In the genomic region with DNA sequence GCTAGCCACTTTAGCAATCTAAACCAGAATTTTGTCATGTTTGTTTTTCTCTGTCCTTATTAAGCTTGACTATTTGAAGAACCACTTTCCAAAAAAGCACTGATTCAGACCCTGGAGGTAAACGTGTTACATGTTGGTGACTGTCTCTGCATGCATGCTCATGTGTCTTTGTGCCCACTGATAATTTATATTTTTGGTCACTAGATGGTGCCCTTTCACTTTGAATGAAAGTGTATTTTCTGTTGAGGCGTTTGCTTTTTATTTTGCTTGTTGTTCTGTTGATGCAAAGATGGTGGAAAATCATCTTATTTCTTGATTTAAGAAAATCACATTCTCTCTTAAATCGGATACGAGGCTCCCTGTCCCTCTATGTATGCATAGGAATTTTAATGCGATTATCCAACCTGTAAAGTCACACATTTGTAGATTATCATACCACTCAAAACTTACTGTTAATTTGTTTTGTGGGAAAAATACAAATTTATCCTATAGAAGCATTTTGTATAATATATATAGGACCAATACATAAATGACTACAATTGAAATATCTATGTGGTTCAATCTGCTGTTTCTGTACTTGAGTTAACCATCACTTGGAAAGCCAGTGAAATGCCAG, we compare ENCODE assay signal across 8 cellular contexts.
DNase-seq lines count a peak whose midpoint lies in the region; ATAC-seq and TF ChIP-seq lines count a peak whose summit lies in the region.

No MANE protein-coding gene starts in this region.

- no peaks in the 10 kb centered on the region for H3K27me3 ChIP-seq in tibial nerve

- H3K9me3 ChIP-seq in tibial nerve, result no peaks in the 10 kb centered on the region

- no peaks in the 10 kb centered on the region for H3K36me3 Mint-ChIP-seq in activated T-helper 1 cell treated with anti-CD3 and anti-CD28 coated beads, Interleukin-12 subunit alpha, Interleukin-12 subunit beta, Interleukin-2, Interleukin-4 antibody, amounts not matched to agents 30 ng/mL and 10 ng/mL and 1 ng/mL, durations not matched to agents 14 hours and 24 hours and 36 hours (ENCODE audit: low read depth)

- 24 to 26% methylated on average over 5 of the region's 5 CpGs for WGBS in tibial nerve, 2 donors

- DNase-seq in Caki2 (ENCODE audit: low read depth) (peak; percentile 46), NCI-H1092 (lab: John Stamatoyannopoulos, UW) (peak; percentile 21), astrocyte of the cerebellum (ENCODE audit: low read depth) (peak; percentile 27), iris pigment epithelial cell (ENCODE audit: low read depth) (peak; percentile 43), tibial nerve (ENCODE audit: low spot score in 2 of 2) (peak in 1 of 2 donors; percentile 65), SHP77 treated with DMSO at 0.1 percent for 48 hours (lab: John Stamatoyannopoulos, UW) (no peak)
- DNase-seq in activated T-helper 1 cell treated with anti-CD3 and anti-CD28 coated beads, Interleukin-12 subunit alpha, Interleukin-12 subunit beta, Interleukin-2, Interleukin-4 antibody, amounts not matched to agents 30 ng/mL and 10 ng/mL and 1 ng/mL, durations not matched to agents 14 hours and 24 hours and 36 hours (ENCODE audit: low spot score), result no peak

- in situ Hi-C loops in Caki2 (cut with HindIII; ENCODE audit: low pct_unique_long_range_greater_than_20kb, low sequenced_read_pairs) (no loop called here), astrocyte of the cerebellum (cut with HindIII; ENCODE audit: low sequenced_read_pairs) (loop anchor here (25.0 kb wide), 2 partner anchors 405 to 830 kb away; partner anchors contain the start of gene PHYHIPL)

- peak overlapping the region in 1 of 4 donors; percentile 48 for H3K27ac ChIP-seq in tibial nerve

- TF ChIP-seq EP300 in tibial nerve (IDR thresholded peaks at IDR 0.05), result no peak

- TF ChIP-seq CTCF in astrocyte of the cerebellum (IDR thresholded peaks at IDR 0.05; ENCODE audit: low read depth, low read length, missing control alignments) (peak; percentile 54), tibial nerve (IDR thresholded peaks at IDR 0.05) (peak; percentile 43 to 72 (median 55))

- H3K4me1 ChIP-seq in tibial nerve, result peaks cover 0 to 40% (median 2%) of the 10 kb centered on the region in 4 donors

- no peak overlapping the region for H3K4me3 Mint-ChIP-seq in activated T-helper 1 cell treated with anti-CD3 and anti-CD28 coated beads, Interleukin-12 subunit alpha, Interleukin-12 subunit beta, Interleukin-2, Interleukin-4 antibody, amounts not matched to agents 30 ng/mL and 10 ng/mL and 1 ng/mL, durations not matched to agents 14 hours and 24 hours and 36 hours

- no peaks in the 10 kb centered on the region for H3K27me3 Mint-ChIP-seq in activated T-helper 1 cell treated with anti-CD3 and anti-CD28 coated beads, Interleukin-12 subunit alpha, Interleukin-12 subunit beta, Interleukin-2, Interleukin-4 antibody, amounts not matched to agents 30 ng/mL and 10 ng/mL and 1 ng/mL, durations not matched to agents 14 hours and 24 hours and 36 hours (ENCODE audit: insufficient read depth)

- H3K9me3 Mint-ChIP-seq in activated T-helper 1 cell treated with anti-CD3 and anti-CD28 coated beads, Interleukin-12 subunit alpha, Interleukin-12 subunit beta, Interleukin-2, Interleukin-4 antibody, amounts not matched to agents 30 ng/mL and 10 ng/mL and 1 ng/mL, durations not matched to agents 14 hours and 24 hours and 36 hours, result no peaks in the 10 kb centered on the region

- H3K4me1 Mint-ChIP-seq in activated T-helper 1 cell treated with anti-CD3 and anti-CD28 coated beads, Interleukin-12 subunit alpha, Interleukin-12 subunit beta, Interleukin-2, Interleukin-4 antibody, amounts not matched to agents 30 ng/mL and 10 ng/mL and 1 ng/mL, durations not matched to agents 14 hours and 24 hours and 36 hours (ENCODE audit: low read depth), result no peaks in the 10 kb centered on the region

- H3K36me3 ChIP-seq in tibial nerve, result no peaks in the 10 kb centered on the region

- no peak for TF ChIP-seq POLR2A in tibial nerve (IDR thresholded peaks at IDR 0.05)

- intact Hi-C loops in activated T-helper 1 cell treated with anti-CD3 and anti-CD28 coated beads, Interleukin-12 subunit alpha, Interleukin-12 subunit beta, Interleukin-2, Interleukin-4 antibody, amounts not matched to agents 30 ng/mL and 10 ng/mL and 1 ng/mL, durations not matched to agents 14 hours and 24 hours and 36 hours (cut with micrococcal nuclease), result loop anchor here (1.0 to 10.0 kb wide), 5 partner anchors 173 to 1250 kb away; no protein-coding TSS in a partner anchor

- ATAC-seq in GM19351 (IDR thresholded peaks at IDR 0.05; ENCODE audit: unreplicated experiment), result peak; percentile 83

- H3K4me3 ChIP-seq in astrocyte of the cerebellum (ENCODE audit: low read depth, low read length) (no peak overlapping the region), tibial nerve (no peak overlapping the region)

- H3K27ac Mint-ChIP-seq in activated T-helper 1 cell treated with anti-CD3 and anti-CD28 coated beads, Interleukin-12 subunit alpha, Interleukin-12 subunit beta, Interleukin-2, Interleukin-4 antibody, amounts not matched to agents 30 ng/mL and 10 ng/mL and 1 ng/mL, durations not matched to agents 14 hours and 24 hours and 36 hours, result no peak overlapping the region

Comparison
In these comparisons a context has a peak if more than half of its experiments do, and no peak if none do; other contexts are left out.
1. DNase-seq: peak in Caki2 (single experiment), NCI-H1092 (single experiment), astrocyte of the cerebellum (single experiment) and iris pigment epithelial cell (single experiment); none in activated T-helper 1 cell treated with anti-CD3 and anti-CD28 coated beads, Interleukin-12 subunit alpha, Interleukin-12 subunit beta, Interleukin-2, Interleukin-4 antibody, amounts not matched to agents 30 ng/mL and 10 ng/mL and 1 ng/mL, durations not matched to agents 14 hours and 24 hours and 36 hours (single experiment) and SHP77 treated with DMSO at 0.1 percent for 48 hours (single experiment).